In genomic region chr11:24679686-24680318, GRCh38 we compare ENCODE assay signal across 15 cellular contexts.
DNase-seq lines count a peak whose midpoint lies in the region; ATAC-seq and TF ChIP-seq lines count a peak whose summit lies in the region.
"Had no signal": no experiment of that assay in that cellular context is flagged by ENCODE, and none has a peak within 500 bp of the region (broad histone marks: within the 10 kb centered on the region; RNA-seq: fewer than 3 reads in every experiment).

No MANE protein-coding gene starts in this region.

- in situ Hi-C loops in HAP-1 (cut with MboI; ENCODE audit: low sequenced_read_pairs) = no loop called here

- no peaks in the 10 kb centered on the region for H3K9me3 ChIP-seq in HAP-1
- no peaks in the 10 kb centered on the region for H3K9me3 ChIP-seq in colonic mucosa

- no peak overlapping the region for H3K9ac ChIP-seq in colonic mucosa (ENCODE audit: low read depth in 2 of 2, low read length in 2 of 2)

- H3K4me1 ChIP-seq in HAP-1 = peaks cover 13% of the 10 kb centered on the region
- no peaks in the 10 kb centered on the region for H3K4me1 ChIP-seq in colonic mucosa

- peak; percentile 44 to 91 for DNase-seq in HAP-1 (ENCODE audit: low spot score in 2 of 2)
- DNase-seq in amniotic stem cell (lab: John Stamatoyannopoulos, UW) = peak; percentile 5
- peak; percentile 36 for DNase-seq in iPS-NIHi11 (ENCODE audit: low spot score)
- DNase-seq in retina = peak; percentile 19
- no peak for DNase-seq in substantia nigra (lab: John Stamatoyannopoulos, UW)
- DNase-seq in colonic mucosa = no peak
- DNase-seq: ACHN, AML-193, DMS 273 treated with DMSO at 0.1 percent for 48 hours, NCI-H1105 treated with DMSO at 0.1 percent for 48 hours, NCI-H1694 treated with DMSO at 0.1 percent for 48 hours, NCI-H748 treated with DMSO at 0.1 percent for 48 hours, RPMI8226, SIG-M5 had no signal

- H3K27ac ChIP-seq in substantia nigra (ENCODE audit: low read depth, low read length, poor library complexity, severe bottlenecking) (no peak overlapping the region), colonic mucosa (no peak overlapping the region)

- H3K27me3 ChIP-seq in HAP-1 (ENCODE audit: low read depth) (no peaks in the 10 kb centered on the region), colonic mucosa (no peaks in the 10 kb centered on the region)

- H3K4me3 ChIP-seq in HAP-1 = no peak overlapping the region
- no peak overlapping the region for H3K4me3 ChIP-seq in colonic mucosa

- no peak for TF ChIP-seq CTCF in colonic mucosa (IDR thresholded peaks at IDR 0.05)

- H3K36me3 ChIP-seq in HAP-1 (replicated peaks) = no peaks in the 10 kb centered on the region
- H3K36me3 ChIP-seq in colonic mucosa = no peaks in the 10 kb centered on the region

- intact Hi-C loops in colonic mucosa (cut with DNase I) = no loop called here

- ATAC-seq in HG02678 (IDR thresholded peaks at IDR 0.05; ENCODE audit: unreplicated experiment) = no peak

Comparison
In these comparisons a context has a peak if more than half of its experiments do, and no peak if none do; other contexts are left out.
1. DNase-seq: peak in HAP-1 (2 of 2), amniotic stem cell (single experiment), iPS-NIHi11 (single experiment) and retina (single experiment); none in substantia nigra (0 of 49) and colonic mucosa (single experiment).